In genomic region chr10:125159932-125160855, GRCh38 we compare ENCODE assay signal across 1 cellular context.
TF ChIP-seq lines count a peak whose summit lies in the region.

TSS of gene CTBP2 (minus strand) at chr10:125160563.

TF ChIP-seq in GM12878, 131 proteins besides CTCF, POLR2A, EP300 and RAD21 (continued from another document):
- TF ChIP-seq CEBPZ (IDR thresholded peaks at IDR 0.05; ENCODE audit: low read depth, low read length), result no peak
- no peak for TF ChIP-seq USF2 (IDR thresholded peaks at IDR 0.05; ENCODE audit: borderline replicate concordance, low read depth, low read length)
- TF ChIP-seq SMAD1 (IDR thresholded peaks at IDR 0.05; ENCODE audit: low read depth, partially characterized antibody), result no peak
- TF ChIP-seq JUND (IDR thresholded peaks at IDR 0.05; ENCODE audit: low read depth, low read length), result no peak
- TF ChIP-seq ZSCAN29 (IDR thresholded peaks at IDR 0.05), result no peak
- TF ChIP-seq NFYA (IDR thresholded peaks at IDR 0.05; ENCODE audit: borderline replicate concordance, low read depth, low read length), result no peak
- no peak for TF ChIP-seq TCF3 (IDR thresholded peaks at IDR 0.05; ENCODE audit: borderline replicate concordance, insufficient read depth, low read depth, low read length)
- TF ChIP-seq MEF2B (IDR thresholded peaks at IDR 0.05; ENCODE audit: partially characterized antibody, poor library complexity, severe bottlenecking), result no peak
- no peak for TF ChIP-seq CEBPB (IDR thresholded peaks at IDR 0.05; ENCODE audit: borderline replicate concordance in 1 of 2, low read depth in 2 of 2, low read length in 2 of 2)
- TF ChIP-seq TBL1XR1 (IDR thresholded peaks at IDR 0.05; ENCODE audit: low read depth, low read length), result no peak
- TF ChIP-seq YBX1 (IDR thresholded peaks at IDR 0.05), result no peak
- TF ChIP-seq SREBF2 (IDR thresholded peaks at IDR 0.05; ENCODE audit: low read length), result no peak
